ENCODE assay signal across 27 cellular contexts in genomic region chrX:120625366-120625765, GRCh38. TPM values are rescaled to one million over a fixed set of nuclear protein-coding genes. Genes with fewer than 3 reads are reported as not detected.
DNase-seq lines count a peak whose midpoint lies in the region; ATAC-seq and TF ChIP-seq lines count a peak whose summit lies in the region.
"Had no signal": no experiment of that assay in that cellular context is flagged by ENCODE, and none has a peak within 500 bp of the region (broad histone marks: within the 10 kb centered on the region; RNA-seq: fewer than 3 reads in every experiment).

No MANE protein-coding gene starts in this region.

- intact Hi-C loops in activated CD4-positive, alpha-beta T cell treated with anti-CD3 and anti-CD28 coated beads for 36 hours (cut with DNase I, micrococcal nuclease) = no loop called here
- intact Hi-C loops in activated CD4-positive, alpha-beta T cell treated with anti-CD3 and anti-CD28 coated beads, Interleukin-2, amount 10 ng/mL, durations not matched to agents 24 days and 14 days (cut with micrococcal nuclease) = no loop called here

- H3K36me3 ChIP-seq in SK-N-MC (ENCODE audit: insufficient read depth, low read length) = peaks cover 11% of the 10 kb centered on the region; the same call in 1 of the 2 replicates
- H3K36me3 ChIP-seq: adrenal gland, Peyer's patch, upper lobe of right lung had no signal

- H3K4me1 Mint-ChIP-seq in activated CD4-positive, alpha-beta T cell treated with anti-CD3 and anti-CD28 coated beads for 36 hours = peaks cover 20% of the 10 kb centered on the region
- peaks cover 12% of the 10 kb centered on the region for H3K4me1 Mint-ChIP-seq in activated CD4-positive, alpha-beta T cell treated with anti-CD3 and anti-CD28 coated beads, Interleukin-2, amount 10 ng/mL, durations not matched to agents 24 days and 14 days

- no peak overlapping the region for H3K4me3 Mint-ChIP-seq in activated CD4-positive, alpha-beta T cell treated with anti-CD3 and anti-CD28 coated beads for 36 hours
- H3K4me3 Mint-ChIP-seq in activated CD4-positive, alpha-beta T cell treated with anti-CD3 and anti-CD28 coated beads, Interleukin-2, amount 10 ng/mL, durations not matched to agents 24 days and 14 days = no peak overlapping the region
- H3K4me3 Mint-ChIP-seq: memory B cell, T-cell had no signal

- no peak for ATAC-seq in activated CD4-positive, alpha-beta T cell treated with anti-CD3 and anti-CD28 coated beads for 36 hours
- ATAC-seq in GM19397 (IDR thresholded peaks at IDR 0.05; ENCODE audit: unreplicated experiment) = no peak
- ATAC-seq: esophagus mucosa, T-cell, upper lobe of right lung had no signal

- no peak overlapping the region for H3K9ac ChIP-seq in SK-N-MC (ENCODE audit: insufficient read length)
- H3K9ac ChIP-seq: BLaER1 treated with 17β-estradiol and CSF1 and Interleukin-3, amounts not matched to agents 10 nM and 100 nM had no signal

- H3K36me3 Mint-ChIP-seq in activated CD4-positive, alpha-beta T cell treated with anti-CD3 and anti-CD28 coated beads for 36 hours (ENCODE audit: low read depth) = peaks cover 11% of the 10 kb centered on the region
- H3K36me3 Mint-ChIP-seq in activated CD4-positive, alpha-beta T cell treated with anti-CD3 and anti-CD28 coated beads, Interleukin-2, amount 10 ng/mL, durations not matched to agents 24 days and 14 days (ENCODE audit: low read depth) = peaks cover 21% of the 10 kb centered on the region

- no peak for DNase-seq in activated CD4-positive, alpha-beta T cell treated with anti-CD3 and anti-CD28 coated beads for 36 hours
- no peak for DNase-seq in activated CD4-positive, alpha-beta T cell treated with anti-CD3 and anti-CD28 coated beads, Interleukin-2, amount 10 ng/mL, durations not matched to agents 24 days and 14 days
- DNase-seq in EH (ENCODE audit: low read depth) (peak; percentile 67), SK-N-MC (ENCODE audit: low read depth, low spot score) (no peak), foreskin fibroblast (peak; percentile 25 to 60), NCI-H446 treated with DMSO at 0.1 percent for 48 hours (lab: John Stamatoyannopoulos, UW) (no peak), cerebellar nuclear complex (lab: John Stamatoyannopoulos, UW) (no peak)
- DNase-seq: 8988T, activated gamma-delta T cell treated with Interleukin-2 at 50 U/mL for 16 hours, adrenal gland, Caco-2, DND-41, glutamatergic neuron, KG1, NCI-H1694 treated with DMSO at 0.1 percent for 48 hours, NCI-H2171, NCI-H524 treated with DMSO at 0.1 percent for 48 hours, Peyer's patch, T-cell, upper lobe of right lung had no signal

- CTCF ChIA-PET in activated CD4-positive, alpha-beta T cell treated with anti-CD3 and anti-CD28 coated beads for 36 hours (lab: Charles Lee) = no interaction called here

- no peaks in the 10 kb centered on the region for H3K9me3 Mint-ChIP-seq in activated CD4-positive, alpha-beta T cell treated with anti-CD3 and anti-CD28 coated beads for 36 hours (ENCODE audit: low read depth)
- H3K9me3 Mint-ChIP-seq in activated CD4-positive, alpha-beta T cell treated with anti-CD3 and anti-CD28 coated beads, Interleukin-2, amount 10 ng/mL, durations not matched to agents 24 days and 14 days = no peaks in the 10 kb centered on the region
- H3K9me3 Mint-ChIP-seq: memory B cell, T-cell had no signal

- POLR2A ChIA-PET in activated CD4-positive, alpha-beta T cell treated with anti-CD3 and anti-CD28 coated beads for 36 hours (lab: Charles Lee) = no interaction called here

- peak overlapping the region; percentile 14; the same call in 1 of the 2 replicates for H3K27ac ChIP-seq in SK-N-MC
- H3K27ac ChIP-seq: BLaER1 treated with 17β-estradiol and CSF1 and Interleukin-3, amounts not matched to agents 10 nM and 100 nM; Peyer's patch; skin epidermis; upper lobe of right lung had no signal

- H3K27me3 Mint-ChIP-seq in activated CD4-positive, alpha-beta T cell treated with anti-CD3 and anti-CD28 coated beads for 36 hours = no peaks in the 10 kb centered on the region
- H3K27me3 Mint-ChIP-seq in activated CD4-positive, alpha-beta T cell treated with anti-CD3 and anti-CD28 coated beads, Interleukin-2, amount 10 ng/mL, durations not matched to agents 24 days and 14 days = no peaks in the 10 kb centered on the region
- H3K27me3 Mint-ChIP-seq: memory B cell, progenitor cell of endocrine pancreas, T-cell had no signal

- no peaks in the 10 kb centered on the region for H3K9me3 ChIP-seq in SK-N-MC (ENCODE audit: low read depth, low read length)
- H3K9me3 ChIP-seq: adrenal gland, Caco-2, Peyer's patch, upper lobe of right lung had no signal

- no peak for TF ChIP-seq CTCF in foreskin fibroblast (IDR thresholded peaks at IDR 0.05; ENCODE audit: low read depth, low read length)

- H3K27ac Mint-ChIP-seq in activated CD4-positive, alpha-beta T cell treated with anti-CD3 and anti-CD28 coated beads for 36 hours = peak overlapping the region; percentile 25
- H3K27ac Mint-ChIP-seq in activated CD4-positive, alpha-beta T cell treated with anti-CD3 and anti-CD28 coated beads, Interleukin-2, amount 10 ng/mL, durations not matched to agents 24 days and 14 days = no peak overlapping the region
- H3K27ac Mint-ChIP-seq: memory B cell, progenitor cell of endocrine pancreas, T-cell had no signal

- no peak overlapping the region for H3K4me3 ChIP-seq in SK-N-MC
- H3K4me3 ChIP-seq in foreskin fibroblast (ENCODE audit: low read depth in 1 of 2, low read length in 2 of 2) = peak overlapping the region in 1 of 2 donors; percentile 30
- H3K4me3 ChIP-seq: adrenal gland; BLaER1 treated with 17β-estradiol and CSF1 and Interleukin-3, amounts not matched to agents 10 nM and 100 nM; coronary artery; Peyer's patch; skin epidermis; upper lobe of right lung had no signal

RNA-seq across cellular contexts. Expression of gene C1GALT1C1, which starts 4.5 kb away (rescaled TPM):
- 10 to 100 TPM; 15.1 to 18.2 TPM for total RNA-seq in activated CD4-positive, alpha-beta T cell treated with anti-CD3 and anti-CD28 coated beads for 36 hours
- 21.1 and 21.7 TPM in 2 replicates for total RNA-seq in activated CD4-positive, alpha-beta T cell treated with anti-CD3 and anti-CD28 coated beads, Interleukin-2, amount 10 ng/mL, durations not matched to agents 24 days and 14 days

RNA-seq across cellular contexts. Expression of gene MCTS1, which starts 21.5 kb away (rescaled TPM):
- 10 to 100 TPM; 47.8 to 73.3 TPM for total RNA-seq in activated CD4-positive, alpha-beta T cell treated with anti-CD3 and anti-CD28 coated beads for 36 hours
- total RNA-seq in activated CD4-positive, alpha-beta T cell treated with anti-CD3 and anti-CD28 coated beads, Interleukin-2, amount 10 ng/mL, durations not matched to agents 24 days and 14 days = 78.5 and 79.0 TPM in 2 replicates

Comparison
In these comparisons a context has a peak if more than half of its experiments do, and no peak if none do; other contexts are left out.
1. DNase-seq: peak in EH (single experiment) and foreskin fibroblast (2 of 2); none in activated CD4-positive, alpha-beta T cell treated with anti-CD3 and anti-CD28 coated beads for 36 hours (single experiment), activated CD4-positive, alpha-beta T cell treated with anti-CD3 and anti-CD28 coated beads, Interleukin-2, amount 10 ng/mL, durations not matched to agents 24 days and 14 days (single experiment), SK-N-MC (single experiment), NCI-H446 treated with DMSO at 0.1 percent for 48 hours (single experiment) and cerebellar nuclear complex (0 of 2).